ENCODE assay signal across 17 cellular contexts in the genomic region with DNA sequence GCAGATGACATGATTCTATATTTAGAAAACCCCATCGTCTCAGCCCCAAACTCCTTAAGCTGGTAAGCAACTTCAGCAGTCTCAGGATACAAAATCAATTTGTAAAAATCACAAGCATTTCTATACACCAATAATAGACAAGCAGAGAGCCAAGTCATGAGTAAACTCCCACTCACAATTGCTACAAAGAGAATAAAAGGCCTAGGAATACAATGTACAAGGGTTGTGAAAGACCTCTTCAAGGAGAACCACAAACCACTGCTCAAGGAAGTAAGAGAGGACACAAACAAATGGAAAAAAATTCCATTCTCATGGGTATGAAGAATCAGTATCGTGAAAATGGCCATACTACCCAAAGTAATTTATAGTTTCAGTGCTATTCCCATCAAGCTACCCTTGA. TPM values are rescaled to one million over a fixed set of nuclear protein-coding genes. Genes with fewer than 3 reads are reported as not detected.
"Had no signal": no experiment of that assay in that cellular context is flagged by ENCODE, and none has a peak within 500 bp of the region (broad histone marks: within the 10 kb centered on the region; RNA-seq: fewer than 3 reads in every experiment).

No MANE protein-coding gene starts in this region.

RNA-seq across cellular contexts. Expression of gene MRGPRX1, which starts 13.8 kb away (rescaled TPM):
- total RNA-seq: natural killer cell, occipital lobe, osteoblast, ovary, progenitor cell of endocrine pancreas, psoas muscle, right atrium auricular region, sciatic nerve, smooth muscle cell, spleen, suprapubic skin, testis, transverse colon, upper lobe of right lung, urinary bladder, uterus had no signal
- polyA plus RNA-seq: neural cell, ovary, psoas muscle, smooth muscle cell, spleen, urinary bladder had no signal
